In the genomic region with DNA sequence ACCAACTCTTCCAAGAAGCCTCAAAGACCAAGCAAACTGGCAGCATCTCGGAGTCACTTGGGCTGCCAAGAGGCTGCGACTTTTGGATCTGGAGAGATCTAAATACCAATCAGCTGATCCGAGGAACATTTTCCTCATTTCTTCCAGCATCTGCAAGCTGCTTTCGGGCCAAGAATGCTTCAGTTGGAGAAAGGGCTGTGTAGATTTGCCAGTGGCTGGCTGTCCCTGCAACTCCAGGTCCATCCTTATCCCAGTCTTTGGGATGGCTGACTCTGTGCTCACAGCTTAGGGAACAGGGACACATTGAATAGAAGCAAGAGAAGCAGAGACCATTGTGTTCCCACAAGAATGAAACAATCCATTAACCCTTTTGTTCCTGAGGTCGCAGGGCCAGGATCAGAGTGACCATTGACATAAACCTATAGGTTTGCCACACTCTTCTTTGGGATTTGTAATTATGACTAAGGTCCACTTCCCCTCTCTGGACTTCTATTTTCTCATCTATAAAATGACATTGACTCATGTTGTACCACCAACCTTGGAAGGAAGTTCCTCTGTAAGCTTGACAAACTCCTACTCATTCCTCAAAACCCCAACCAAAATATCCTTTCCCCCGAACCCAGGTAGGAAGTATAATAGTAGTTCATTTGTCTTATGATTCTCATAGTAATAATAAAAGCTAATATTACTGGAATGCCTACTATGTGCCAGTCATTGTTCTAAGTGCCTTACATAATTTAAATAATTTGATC, we compare ENCODE assay signal across 10 cellular contexts.
DNase-seq lines count a peak whose midpoint lies in the region; ATAC-seq, FAIRE-seq and TF ChIP-seq lines count a peak whose summit lies in the region.
"Had no signal": no experiment of that assay in that cellular context is flagged by ENCODE, and none has a peak within 500 bp of the region (broad histone marks: within the 10 kb centered on the region; RNA-seq: fewer than 3 reads in every experiment).

No MANE protein-coding gene starts in this region.

- H3K36me3 Mint-ChIP-seq in activated T-cell treated with anti-CD3 and anti-CD28 coated beads, Interleukin-2, amount 50 U/mL, for 4 hours (ENCODE audit: insufficient read depth), result no peaks in the 10 kb centered on the region

- POLR2A ChIA-PET in HCT116 (lab: Charles Lee), result no interaction called here

- H3K4me2 ChIP-seq in HCT116 (ENCODE audit: low read length), result peak overlapping the region; percentile 53
- no peak overlapping the region for H3K4me2 ChIP-seq in keratinocyte (ENCODE audit: control insufficient read depth, extremely low read depth, insufficient read depth, low read depth, low read length)

- no peaks in the 10 kb centered on the region for H3K4me1 Mint-ChIP-seq in activated T-cell treated with anti-CD3 and anti-CD28 coated beads, Interleukin-2, amount 50 U/mL, for 4 hours (ENCODE audit: low read depth)

- no peak overlapping the region for H3K9ac ChIP-seq in HCT116 (ENCODE audit: low read length)
- no peak overlapping the region for H3K9ac ChIP-seq in keratinocyte (ENCODE audit: control insufficient read depth, extremely low read depth, insufficient read depth, low read length)

- H3K4me1 ChIP-seq in HCT116 (ENCODE audit: control insufficient read depth in 1 of 2, insufficient read depth in 2 of 2, low read length in 2 of 2), result peaks cover 0 to 28% of the 10 kb centered on the region in 2 experiments; a peak in 2 of 4 replicates
- peaks cover 43% of the 10 kb centered on the region for H3K4me1 ChIP-seq in keratinocyte (ENCODE audit: control insufficient read depth, extremely low read depth, insufficient read depth, low read length)
- H3K4me1 ChIP-seq in thyroid gland, result peaks cover 17 to 18% of the 10 kb centered on the region in 2 donors
- H3K4me1 ChIP-seq: transverse colon had no signal

- no peaks in the 10 kb centered on the region for H3K9me3 ChIP-seq in HCT116 (ENCODE audit: control insufficient read depth in 1 of 2, insufficient read depth in 1 of 2, low read depth in 1 of 2, low read length in 2 of 2)
- no peaks in the 10 kb centered on the region for H3K9me3 ChIP-seq in keratinocyte (ENCODE audit: control insufficient read depth, low read depth, low read length)
- no peaks in the 10 kb centered on the region for H3K9me3 ChIP-seq in thyroid gland
- H3K9me3 ChIP-seq: transverse colon had no signal

- H3K9me1 ChIP-seq in keratinocyte (ENCODE audit: control insufficient read depth, extremely low read depth, insufficient read depth, low read length), result no peaks in the 10 kb centered on the region

- H2AFZ ChIP-seq in HCT116 (ENCODE audit: low read depth, low read length, poor library complexity, severe bottlenecking), result no peak overlapping the region
- no peak overlapping the region for H2AFZ ChIP-seq in keratinocyte (ENCODE audit: control insufficient read depth, low read length)

- TF ChIP-seq CTCF in HCT116 (IDR thresholded peaks at IDR 0.05 in 2 of 3, conservative IDR thresholded peaks at IDR 0.05 in 1 of 3; ENCODE audit: borderline replicate concordance in 1 of 3, insufficient read depth in 1 of 3, low read depth in 2 of 3, low read length in 2 of 3) (no peak), coronary artery (IDR thresholded peaks at IDR 0.05) (no peak), keratinocyte (optimal IDR thresholded peaks at IDR 0.05 in 1 of 3, IDR thresholded peaks at IDR 0.05 in 1 of 3, conservative IDR thresholded peaks at IDR 0.05 in 1 of 3; ENCODE audit: extremely low read depth in 1 of 3, insufficient read depth in 2 of 3, low read length in 3 of 3) (no peak), thyroid gland (IDR thresholded peaks at IDR 0.05) (no peak), GM13977 (IDR thresholded peaks at IDR 0.05; ENCODE audit: extremely low read depth, insufficient read depth, missing control alignments) (no peak)

- H3K79me2 ChIP-seq in HCT116 (ENCODE audit: insufficient read depth, low read length) (no peaks in the 10 kb centered on the region), keratinocyte (ENCODE audit: control insufficient read depth, insufficient read depth, low read length) (no peaks in the 10 kb centered on the region)

- H3K36me3 ChIP-seq in HCT116 (ENCODE audit: control insufficient read depth in 1 of 2, insufficient read depth in 2 of 2, low read length in 2 of 2), result no peaks in the 10 kb centered on the region
- no peaks in the 10 kb centered on the region for H3K36me3 ChIP-seq in keratinocyte (ENCODE audit: control insufficient read depth in 2 of 2, extremely low read depth in 1 of 2, insufficient read depth in 2 of 2, low read length in 2 of 2)
- H3K36me3 ChIP-seq in thyroid gland, result no peaks in the 10 kb centered on the region
- H3K36me3 ChIP-seq: transverse colon had no signal

- BruUV-seq in HCT116 (replicated peaks; lab: Mats Ljungman, UMichigan), result no TSS peak

- H4K20me1 ChIP-seq in HCT116 (ENCODE audit: insufficient read depth) (no peaks in the 10 kb centered on the region), keratinocyte (ENCODE audit: control insufficient read depth, extremely low read depth, insufficient read depth, low read length) (no peaks in the 10 kb centered on the region)

- peaks cover 7% of the 10 kb centered on the region for H3K27me3 Mint-ChIP-seq in activated T-cell treated with anti-CD3 and anti-CD28 coated beads, Interleukin-2, amount 50 U/mL, for 4 hours (ENCODE audit: low read depth)

- H3K27me3 ChIP-seq in HCT116 (ENCODE audit: insufficient read depth, low read length) (peaks cover 40% of the 10 kb centered on the region), keratinocyte (ENCODE audit: control insufficient read depth, extremely low read depth, insufficient read depth, low read length) (no peaks in the 10 kb centered on the region), thyroid gland (no peaks in the 10 kb centered on the region)
- H3K27me3 ChIP-seq: transverse colon had no signal

- dilution Hi-C loops in keratinocyte (cut with MboI; ENCODE audit: extremely low pct_ligation_motif_present, low sequenced_read_pairs), result no loop called here

- H3K9me3 Mint-ChIP-seq in activated T-cell treated with anti-CD3 and anti-CD28 coated beads, Interleukin-2, amount 50 U/mL, for 4 hours, result no peaks in the 10 kb centered on the region

- FAIRE-seq in keratinocyte (lab: Jason Lieb, UNC), result peak; percentile 17

- intact Hi-C loops in HCT116 (cut with micrococcal nuclease), result no loop called here
- intact Hi-C loops in thyroid gland (cut with DNase I), result no loop called here

- no peak for DNase-seq in HCT116 (ENCODE audit: low read depth, low spot score)
- DNase-seq in coronary artery (ENCODE audit: low spot score), result peak; percentile 83
- DNase-seq in keratinocyte (ENCODE audit: low read depth, low spot score), result no peak
- DNase-seq in thyroid gland, result peak; percentile 12 to 32
- DNase-seq in GM13977 (ENCODE audit: low spot score), result no peak
- DNase-seq in activated T-cell treated with anti-CD3 and anti-CD28 coated beads, Interleukin-2, amount 50 U/mL, for 4 hours, result no peak
- no peak for DNase-seq in activated CD4-positive, alpha-beta T cell treated with anti-CD3 and anti-CD28 coated beads, Interleukin-2, amount 50 U/mL, for 4 hours
- DNase-seq: NCI-H187 treated with DMSO at 0.1 percent for 48 hours, transverse colon had no signal

- H3K27ac ChIP-seq in HCT116 (ENCODE audit: low read depth, low read length) (no peak overlapping the region), coronary artery (peak overlapping the region; percentile 38 to 86), keratinocyte (ENCODE audit: control insufficient read depth, insufficient read depth, low read length) (no peak overlapping the region), thyroid gland (no peak overlapping the region)

- TF ChIP-seq POLR2A in HCT116 (IDR thresholded peaks at IDR 0.05; ENCODE audit: borderline replicate concordance, extremely low read depth, insufficient read depth, insufficient read length) (no peak), thyroid gland (IDR thresholded peaks at IDR 0.05) (no peak)

- RAD21 ChIA-PET in HCT116 (lab: Charles Lee; ENCODE audit: low non-redundant PET in 1 of 2, low total read pairs in 2 of 2, uncharacterized antibody in 2 of 2, unreplicated experiment in 2 of 2), result no interaction called here

- CTCF ChIA-PET in HCT116 (lab: Charles Lee), result no interaction called here

- no peak overlapping the region for H3K4me3 Mint-ChIP-seq in activated T-cell treated with anti-CD3 and anti-CD28 coated beads, Interleukin-2, amount 50 U/mL, for 4 hours

- TF ChIP-seq RAD21 in HCT116 (IDR thresholded peaks at IDR 0.05; ENCODE audit: low read depth), result no peak

- in situ Hi-C loops in GM13977 (cut with MboI; ENCODE audit: low pct_unique_long_range_greater_than_20kb, low sequenced_read_pairs, unreplicated experiment), result no loop called here

- H3K9me2 ChIP-seq in HCT116 (ENCODE audit: insufficient read depth), result no peaks in the 10 kb centered on the region

- WGBS in thyroid gland, 2 donors, result 44 to 54% methylated on average over 6 of the region's 6 CpGs

- H3K4me3 ChIP-seq in HCT116 (replicated peaks in 1 of 2; ENCODE audit: low read depth in 1 of 2, low read length in 2 of 2) (no peak overlapping the region), coronary artery (no peak overlapping the region), keratinocyte (ENCODE audit: control insufficient read depth in 2 of 3, extremely low read depth in 1 of 3, insufficient read depth in 2 of 3, low read depth in 1 of 3, low read length in 3 of 3) (no peak overlapping the region), thyroid gland (replicated peaks in 1 of 3) (no peak overlapping the region)
- H3K4me3 ChIP-seq: transverse colon had no signal

- ATAC-seq in HCT116, result no peak
- no peak for ATAC-seq in GM19395 (IDR thresholded peaks at IDR 0.05; ENCODE audit: unreplicated experiment)
- ATAC-seq in activated T-cell treated with anti-CD3 and anti-CD28 coated beads, Interleukin-2, amount 50 U/mL, for 4 hours, result no peak

TF ChIP-seq in HCT116, 20 proteins besides CTCF, POLR2A, EP300 and RAD21:
- TF ChIP-seq SIN3A (IDR thresholded peaks at IDR 0.05; ENCODE audit: low read depth), result no peak
- no peak for TF ChIP-seq ZFX (IDR thresholded peaks at IDR 0.05)
- no peak for TF ChIP-seq EGR1 (IDR thresholded peaks at IDR 0.05; ENCODE audit: low read depth)

Comparison
In these comparisons a context has a peak if more than half of its experiments do, and no peak if none do; other contexts are left out.
1. DNase-seq: peak in coronary artery (single experiment) and thyroid gland (2 of 2); none in HCT116 (single experiment), keratinocyte (single experiment), GM13977 (single experiment), activated T-cell treated with anti-CD3 and anti-CD28 coated beads, Interleukin-2, amount 50 U/mL, for 4 hours (single experiment) and activated CD4-positive, alpha-beta T cell treated with anti-CD3 and anti-CD28 coated beads, Interleukin-2, amount 50 U/mL, for 4 hours (0 of 2).
2. H3K27ac ChIP-seq: peak in coronary artery (2 of 2); none in HCT116 (single experiment), keratinocyte (single experiment) and thyroid gland (0 of 3).